In the genomic region with DNA sequence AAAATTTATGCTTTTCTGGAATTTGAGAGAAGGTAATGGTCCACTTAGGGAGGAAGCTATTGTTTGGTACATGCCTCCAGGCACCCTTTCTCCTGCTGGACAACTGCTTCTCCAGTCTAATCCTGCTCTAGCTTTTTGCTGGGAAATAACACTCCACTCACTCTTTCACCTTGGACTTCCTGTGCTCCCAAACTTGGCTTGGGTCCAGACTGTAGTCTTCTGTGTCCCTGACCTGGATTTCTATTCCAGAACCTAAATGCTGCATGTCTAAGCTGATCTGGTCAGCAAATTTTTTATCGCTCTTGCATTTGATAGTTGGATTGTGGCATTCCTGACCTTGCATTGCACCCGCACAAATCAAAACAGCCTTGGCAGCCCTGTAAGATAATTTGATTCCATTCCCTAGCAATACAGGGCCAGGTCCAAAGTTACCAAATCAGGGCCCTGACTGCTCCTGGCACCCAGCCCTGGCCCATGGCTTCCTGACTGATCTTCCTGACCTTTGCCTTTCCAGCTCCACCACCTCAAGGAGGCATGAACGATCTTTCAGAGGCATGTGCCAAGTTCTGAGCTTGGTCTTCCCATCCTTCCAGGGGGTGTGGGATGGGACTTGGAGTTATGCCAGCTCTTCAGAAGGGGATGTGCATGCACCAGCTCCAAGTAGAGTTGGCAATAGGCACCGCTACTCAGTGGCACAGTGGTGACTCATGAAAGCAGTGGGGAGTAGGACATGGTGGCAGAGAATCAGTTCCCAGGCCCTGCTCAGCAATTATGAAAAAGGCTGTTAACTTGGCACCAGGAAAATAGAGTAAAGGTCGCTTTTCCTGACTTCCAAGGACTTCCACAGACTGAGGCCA, we compare ENCODE assay signal across 16 cellular contexts. TPM values are rescaled to one million over a fixed set of nuclear protein-coding genes. Genes with fewer than 3 reads are reported as not detected.
A peak's percentile ranks its signal among the peaks of the same experiment; 100 is the strongest.
DNase-seq lines count a peak whose midpoint lies in the region; ATAC-seq and TF ChIP-seq lines count a peak whose summit lies in the region.
"Had no signal": no experiment of that assay in that cellular context is flagged by ENCODE, and none has a peak within 500 bp of the region (broad histone marks: within the 10 kb centered on the region; RNA-seq: fewer than 3 reads in every experiment).

No MANE protein-coding gene starts in this region.

- H3K9me3 Mint-ChIP-seq in immature natural killer cell = peaks cover 0 to 4% (median 0%) of the 10 kb centered on the region in 6 donors
- H3K9me3 Mint-ChIP-seq in activated naive CD8-positive, alpha-beta T cell treated with anti-CD3 and anti-CD28 coated beads, Interleukin-2, amount 50 U/mL, for 24 hours = no peaks in the 10 kb centered on the region
- H3K9me3 Mint-ChIP-seq: activated T-cell treated with anti-CD3 and anti-CD28 coated beads, Interleukin-2, amount 50 U/mL, for 4 hours; HFFc6 had no signal

- peak overlapping the region; percentile 39 for H3K27ac ChIP-seq in caudate nucleus (ENCODE audit: low read depth, low read length)
- H3K27ac ChIP-seq: brain microvascular endothelial cell, epithelial cell of prostate had no signal

- DNase-seq in Ammon's horn (ENCODE audit: low spot score) = peak; percentile 83
- peak; percentile 53 for DNase-seq in HT1080 (ENCODE audit: low read depth)
- DNase-seq in caudate nucleus (lab: John Stamatoyannopoulos, UW) = peak in 16 of 61 donors; percentile 19 to 73 (median 32)
- DNase-seq in mucosa of descending colon = peak in 2 of 3 donors; percentile 51 to 65
- no peak for DNase-seq in immature natural killer cell
- no peak for DNase-seq in GM19240 (ENCODE audit: insufficient read length, low spot score)
- DNase-seq in activated naive CD8-positive, alpha-beta T cell treated with anti-CD3 and anti-CD28 coated beads, Interleukin-2, amount 50 U/mL, for 24 hours = no peak
- no peak for DNase-seq in Kasumi-1 (lab: John Stamatoyannopoulos, UW)
- DNase-seq: activated T-cell treated with anti-CD3 and anti-CD28 coated beads, Interleukin-2, amount 50 U/mL, for 4 hours; brain microvascular endothelial cell; HFFc6; mammary epithelial cell; NCI-H1436 treated with DMSO at 0.1 percent for 48 hours had no signal

- no peaks in the 10 kb centered on the region for H3K36me3 Mint-ChIP-seq in immature natural killer cell
- no peaks in the 10 kb centered on the region for H3K36me3 Mint-ChIP-seq in activated naive CD8-positive, alpha-beta T cell treated with anti-CD3 and anti-CD28 coated beads, Interleukin-2, amount 50 U/mL, for 24 hours (ENCODE audit: low read depth)

- no peak overlapping the region for H3K4me3 ChIP-seq in mucosa of descending colon

- H3K27ac Mint-ChIP-seq in immature natural killer cell = no peak overlapping the region
- no peak overlapping the region for H3K27ac Mint-ChIP-seq in activated naive CD8-positive, alpha-beta T cell treated with anti-CD3 and anti-CD28 coated beads, Interleukin-2, amount 50 U/mL, for 24 hours
- H3K27ac Mint-ChIP-seq: HFFc6 had no signal

- ATAC-seq in mucosa of descending colon = peak; percentile 60
- ATAC-seq in activated naive CD8-positive, alpha-beta T cell treated with anti-CD3 and anti-CD28 coated beads, Interleukin-2, amount 50 U/mL, for 24 hours = no peak
- ATAC-seq: activated T-cell treated with anti-CD3 and anti-CD28 coated beads, Interleukin-2, amount 50 U/mL, for 4 hours had no signal

- intact Hi-C loops in mucosa of descending colon (cut with DNase I, micrococcal nuclease) = no loop called here

- no peaks in the 10 kb centered on the region for H3K36me3 ChIP-seq in mucosa of descending colon (ENCODE audit: low read depth)
- H3K36me3 ChIP-seq: brain microvascular endothelial cell had no signal

- no peak overlapping the region for H3K4me3 Mint-ChIP-seq in immature natural killer cell
- H3K4me3 Mint-ChIP-seq in activated naive CD8-positive, alpha-beta T cell treated with anti-CD3 and anti-CD28 coated beads, Interleukin-2, amount 50 U/mL, for 24 hours = no peak overlapping the region
- H3K4me3 Mint-ChIP-seq: activated T-cell treated with anti-CD3 and anti-CD28 coated beads, Interleukin-2, amount 50 U/mL, for 4 hours; HFFc6 had no signal

- H3K9me3 ChIP-seq in mucosa of descending colon = no peaks in the 10 kb centered on the region

- no peak for TF ChIP-seq CTCF in mucosa of descending colon (IDR thresholded peaks at IDR 0.05)

- peaks cover 1 to 2% (median 2%) of the 10 kb centered on the region in 3 donors for H3K27me3 Mint-ChIP-seq in immature natural killer cell (ENCODE audit: low read depth in 3 of 3)
- peaks cover 2% of the 10 kb centered on the region for H3K27me3 Mint-ChIP-seq in activated naive CD8-positive, alpha-beta T cell treated with anti-CD3 and anti-CD28 coated beads, Interleukin-2, amount 50 U/mL, for 24 hours

- no peaks in the 10 kb centered on the region for H3K4me1 Mint-ChIP-seq in immature natural killer cell
- H3K4me1 Mint-ChIP-seq in activated naive CD8-positive, alpha-beta T cell treated with anti-CD3 and anti-CD28 coated beads, Interleukin-2, amount 50 U/mL, for 24 hours = no peaks in the 10 kb centered on the region

- H3K4me1 ChIP-seq in mucosa of descending colon (ENCODE audit: low read depth) = no peaks in the 10 kb centered on the region

RNA-seq across cellular contexts. Expression of gene GOLGA8J, which starts 43.9 kb away (rescaled TPM):
- total RNA-seq in HT1080 (2014; rRNA removed; shearing (Covaris generic)) = 0.07 TPM in 1 of 2 replicates, not detected in the other
- polyA plus RNA-seq in HT1080 (2015; cell fraction: cytosol; rRNA removed) = not detected in 2 replicates
- polyA plus RNA-seq in HT1080 (2015; cell fraction: nucleus; rRNA removed) = not detected in 2 replicates
- total RNA-seq in mucosa of descending colon = under 1 TPM in 1 of 3 donors, not detected in 2; 0.29 TPM
- under 1 TPM in 1 of 3 donors, not detected in 2; 0.17 TPM for polyA plus RNA-seq in immature natural killer cell
- total RNA-seq: HFFc6, mammary epithelial cell, osteocyte had no signal
- polyA plus RNA-seq: BJ, mammary epithelial cell had no signal

Comparison
In these comparisons a context has a peak if more than half of its experiments do, and no peak if none do; other contexts are left out.
1. DNase-seq: peak in Ammon's horn (single experiment), HT1080 (single experiment) and mucosa of descending colon (2 of 3); none in immature natural killer cell (0 of 3), GM19240 (single experiment), activated naive CD8-positive, alpha-beta T cell treated with anti-CD3 and anti-CD28 coated beads, Interleukin-2, amount 50 U/mL, for 24 hours (single experiment) and Kasumi-1 (0 of 2).